Comparison of ENCODE assay signal across 1 cellular context in genomic region chr19:50376166-50377050, GRCh38.
TF ChIP-seq lines count a peak whose summit lies in the region.

Gene NR1H2 (plus strand): TSS chr19:50376457. CDS start chr19:50377606, 1,149 bp downstream.

TF ChIP-seq in HepG2, 621 proteins besides CTCF, POLR2A, EP300 and RAD21 (continued from another document and continues in another):
- TF ChIP-seq ZNF318 (CRISPR knock-in tag; IDR thresholded peaks at IDR 0.05) (0 out of 2 replicates have a peak, but pooled peaks have one; percentile 78), ZNF335 (CRISPR knock-in tag; IDR thresholded peaks at IDR 0.05) (peak; percentile 89), ZNF737 (CRISPR knock-in tag; IDR thresholded peaks at IDR 0.05; ENCODE audit: borderline replicate concordance) (no peak), ZSCAN20 (CRISPR knock-in tag; IDR thresholded peaks at IDR 0.05; ENCODE audit: borderline replicate concordance) (peak; percentile 62; the same call in 1 of the 2 replicates), NBN (conservative IDR thresholded peaks at IDR 0.05) (no peak), NR1H2 (CRISPR knock-in tag; IDR thresholded peaks at IDR 0.05; ENCODE audit: borderline replicate concordance, low read depth) (no peak), NFKBIZ (CRISPR knock-in tag; IDR thresholded peaks at IDR 0.05) (peak; percentile 65; the same call in 1 of the 2 replicates), ZNF713 (CRISPR knock-in tag; IDR thresholded peaks at IDR 0.05) (no peak), ZNF160 (CRISPR knock-in tag; IDR thresholded peaks at IDR 0.05) (no peak), BRCA1 (CRISPR knock-in tag; IDR thresholded peaks at IDR 0.05) (no peak), REST (IDR thresholded peaks at IDR 0.05; ENCODE audit: borderline replicate concordance in 1 of 2, low read depth in 1 of 2, low read length in 2 of 2) (no peak), NFE2 (CRISPR knock-in tag; IDR thresholded peaks at IDR 0.05) (no peak), PAX8 (CRISPR knock-in tag; IDR thresholded peaks at IDR 0.05; ENCODE audit: borderline replicate concordance) (no peak), ZNF777 (CRISPR knock-in tag; IDR thresholded peaks at IDR 0.05) (peak; percentile 38; the same call in 1 of the 2 replicates), EHMT2 (IDR thresholded peaks at IDR 0.05; ENCODE audit: borderline replicate concordance, low read depth, low read length) (peak; percentile 83; the same call in 1 of the 2 replicates), NR2C2 (CRISPR knock-in tag; IDR thresholded peaks at IDR 0.05; ENCODE audit: borderline replicate concordance) (peak; percentile 91), NFIB (CRISPR knock-in tag; IDR thresholded peaks at IDR 0.05; ENCODE audit: borderline replicate concordance) (no peak), ZBTB39 (CRISPR knock-in tag; IDR thresholded peaks at IDR 0.05) (no peak), ZNF274 (CRISPR knock-in tag; IDR thresholded peaks at IDR 0.05) (peak; percentile 59; the same call in 1 of the 2 replicates), ZNF879 (CRISPR knock-in tag; IDR thresholded peaks at IDR 0.05) (no peak), IKZF1 (IDR thresholded peaks at IDR 0.05) (no peak), ZSCAN29 (CRISPR knock-in tag; conservative IDR thresholded peaks at IDR 0.05) (no peak), ZNF7 (CRISPR knock-in tag; IDR thresholded peaks at IDR 0.05) (no peak), DMAP1 (CRISPR knock-in tag; IDR thresholded peaks at IDR 0.05) (peak; percentile 88), KAT8 (CRISPR knock-in tag; IDR thresholded peaks at IDR 0.05) (peak; percentile 99), CERS6 (CRISPR knock-in tag; IDR thresholded peaks at IDR 0.05) (no peak), ZNF574 (CRISPR knock-in tag; IDR thresholded peaks at IDR 0.05) (peak; percentile 95), HIC2 (CRISPR knock-in tag; IDR thresholded peaks at IDR 0.05; ENCODE audit: low read depth) (no peak), ZMAT5 (CRISPR knock-in tag; IDR thresholded peaks at IDR 0.05; ENCODE audit: borderline replicate concordance, low read depth) (no peak), TBX3 (IDR thresholded peaks at IDR 0.05; ENCODE audit: borderline replicate concordance) (no peak), CBFB (CRISPR knock-in tag; IDR thresholded peaks at IDR 0.05) (0 out of 2 replicates have a peak, but pooled peaks have one; percentile 38), ZBTB44 (CRISPR knock-in tag; IDR thresholded peaks at IDR 0.05) (no peak), IRF1 (CRISPR knock-in tag; IDR thresholded peaks at IDR 0.05; ENCODE audit: low read depth) (no peak), MED1 (CRISPR knock-in tag; IDR thresholded peaks at IDR 0.05) (peak; percentile 73; the same call in 1 of the 2 replicates), NCOA2 (CRISPR knock-in tag; IDR thresholded peaks at IDR 0.05) (peak; percentile 56; the same call in 1 of the 2 replicates), ZBTB38 (CRISPR knock-in tag; IDR thresholded peaks at IDR 0.05) (peak; percentile 90), ZNF101 (CRISPR knock-in tag; IDR thresholded peaks at IDR 0.05; ENCODE audit: borderline replicate concordance, low read depth) (no peak)
